Comparison of ENCODE assay signal across 8 cellular contexts in genomic region chr14:32252030-32252670, GRCh38. TPM values are rescaled to one million over a fixed set of nuclear protein-coding genes. Genes with fewer than 3 reads are reported as not detected.
DNase-seq lines count a peak whose midpoint lies in the region; ATAC-seq and TF ChIP-seq lines count a peak whose summit lies in the region.

No MANE protein-coding gene starts in this region.

- no peaks in the 10 kb centered on the region for H3K9me3 ChIP-seq in muscle layer of duodenum (ENCODE audit: control insufficient read depth in 1 of 2, low read length in 2 of 2)

- no peak overlapping the region for H3K4me3 Mint-ChIP-seq in activated CD8-positive, alpha-beta T cell treated with anti-CD3 and anti-CD28 coated beads for 36 hours

- intact Hi-C loops in activated CD8-positive, alpha-beta T cell treated with anti-CD3 and anti-CD28 coated beads for 36 hours (cut with micrococcal nuclease) = loop anchor here (1.0 to 5.0 kb wide), 4 partner anchors 50 to 740 kb away; partner anchors contain the start of genes RNU6-7 and RNU6-8

- H3K9me3 Mint-ChIP-seq in activated CD8-positive, alpha-beta T cell treated with anti-CD3 and anti-CD28 coated beads for 36 hours = no peaks in the 10 kb centered on the region

- DNase-seq in D341Med (ENCODE audit: low spot score) (peak; percentile 78), HK-2 (ENCODE audit: unreplicated experiment) (peak; percentile 51), NCI-H69 (lab: John Stamatoyannopoulos, UW) (peak; percentile 86), epithelial cell of proximal tubule (ENCODE audit: low read depth) (no peak)
- peak; percentile 65 for DNase-seq in activated CD8-positive, alpha-beta T cell treated with anti-CD3 and anti-CD28 coated beads for 36 hours

- peaks cover 0 to 12% of the 10 kb centered on the region in 2 donors for H3K4me1 ChIP-seq in muscle layer of duodenum (ENCODE audit: control insufficient read depth in 1 of 2, insufficient read depth in 2 of 2, low read length in 2 of 2)

- H3K36me3 ChIP-seq in muscle layer of duodenum (ENCODE audit: control insufficient read depth in 1 of 2, insufficient read depth in 2 of 2, low read length in 2 of 2) = no peaks in the 10 kb centered on the region

- no peak overlapping the region for H3K27ac Mint-ChIP-seq in activated CD8-positive, alpha-beta T cell treated with anti-CD3 and anti-CD28 coated beads for 36 hours

- no peak overlapping the region for H3K4me3 ChIP-seq in epithelial cell of proximal tubule (ENCODE audit: low read depth, low read length)
- H3K4me3 ChIP-seq in muscle layer of duodenum (ENCODE audit: low read depth in 1 of 2, low read length in 2 of 2) = no peak overlapping the region

- peak; percentile 92 for TF ChIP-seq CTCF in activated CD8-positive, alpha-beta T cell treated with anti-CD3 and anti-CD28 coated beads for 36 hours (IDR thresholded peaks at IDR 0.05)
- peak; percentile 96 for TF ChIP-seq CTCF in epithelial cell of proximal tubule (conservative IDR thresholded peaks at IDR 0.05; ENCODE audit: low read depth, low read length)

- no peaks in the 10 kb centered on the region for H3K36me3 Mint-ChIP-seq in activated CD8-positive, alpha-beta T cell treated with anti-CD3 and anti-CD28 coated beads for 36 hours (ENCODE audit: low read depth)

- POLR2A ChIA-PET in activated CD8-positive, alpha-beta T cell treated with anti-CD3 and anti-CD28 coated beads for 36 hours (lab: Charles Lee) = no interaction called here

- no peaks in the 10 kb centered on the region for H3K4me1 Mint-ChIP-seq in activated CD8-positive, alpha-beta T cell treated with anti-CD3 and anti-CD28 coated beads for 36 hours (ENCODE audit: low read depth)

- CTCF ChIA-PET in activated CD8-positive, alpha-beta T cell treated with anti-CD3 and anti-CD28 coated beads for 36 hours (lab: Charles Lee) = interaction anchor here (0.6 to 6.6 kb wide), 32 partner anchors 9 to 742 kb away, joined by 3 to 76 read pairs (median 4); partner anchors contain the start of genes ARHGAP5, NUBPL and RNU6-8

- no peaks in the 10 kb centered on the region for H3K27me3 ChIP-seq in muscle layer of duodenum (ENCODE audit: low read depth, low read length)

- ATAC-seq in GM19455 (IDR thresholded peaks at IDR 0.05; ENCODE audit: unreplicated experiment) = peak; percentile 90
- ATAC-seq in activated CD8-positive, alpha-beta T cell treated with anti-CD3 and anti-CD28 coated beads for 36 hours = peak; percentile 95

- no peaks in the 10 kb centered on the region for H3K27me3 Mint-ChIP-seq in activated CD8-positive, alpha-beta T cell treated with anti-CD3 and anti-CD28 coated beads for 36 hours

- peak overlapping the region; percentile 40 for H3K27ac ChIP-seq in muscle layer of duodenum (ENCODE audit: low read length)
- H3K27ac ChIP-seq in temporal lobe (ENCODE audit: low read depth, low read length) = peak overlapping the region; percentile 66

RNA-seq across cellular contexts. Expression of gene RNU6-8, which starts 49.1 kb away (rescaled TPM):
- total RNA-seq in activated CD8-positive, alpha-beta T cell treated with anti-CD3 and anti-CD28 coated beads for 36 hours = not detected
- total RNA-seq in epithelial cell of proximal tubule (not detected in 2 replicates), temporal lobe (not detected)

RNA-seq across cellular contexts. Expression of gene RNU6-7, which starts 50.3 kb away (rescaled TPM):
- not detected for total RNA-seq in activated CD8-positive, alpha-beta T cell treated with anti-CD3 and anti-CD28 coated beads for 36 hours
- not detected in 2 replicates for total RNA-seq in epithelial cell of proximal tubule
- total RNA-seq in temporal lobe = not detected
